In the genomic region with DNA sequence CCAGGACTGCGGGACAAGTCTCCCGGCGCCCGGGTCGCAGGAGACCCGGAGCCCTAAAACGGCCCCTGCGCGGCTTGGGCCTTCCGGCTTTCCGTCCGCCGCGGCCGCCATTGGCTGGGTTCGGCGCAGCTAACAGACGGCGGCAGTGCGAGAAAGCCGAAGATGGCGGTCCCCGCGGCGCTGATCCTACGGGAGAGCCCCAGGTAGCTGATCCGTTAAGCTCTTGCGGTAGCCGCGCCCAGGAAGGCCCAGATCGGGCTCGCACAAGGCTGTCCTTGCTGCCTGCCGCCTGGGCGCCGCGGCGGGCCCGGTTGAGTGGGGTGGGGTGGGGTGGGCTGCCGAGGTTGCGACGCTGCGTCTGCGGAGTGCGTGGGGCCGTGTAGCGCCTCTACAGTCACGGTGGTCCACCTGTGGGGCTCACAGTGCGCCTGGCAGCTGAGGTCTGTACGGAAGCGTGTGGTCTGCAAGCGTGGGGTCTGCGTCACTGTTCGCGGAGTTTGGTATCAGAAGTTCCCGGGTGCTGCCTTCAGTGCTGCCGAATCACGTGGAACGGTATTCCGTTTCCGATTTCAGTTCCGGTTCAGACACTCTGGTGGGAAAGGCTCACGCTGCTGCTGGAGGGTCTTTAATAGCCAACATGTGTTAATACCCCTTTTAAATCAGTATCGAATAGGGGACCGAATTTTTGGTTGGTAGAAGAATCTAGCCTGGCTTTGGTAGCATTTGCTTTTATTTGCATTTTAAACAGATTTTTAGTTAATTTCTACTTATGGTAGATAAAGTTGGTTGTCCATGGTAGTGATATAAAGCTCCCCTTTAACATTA, we compare ENCODE assay signal across 1 cellular context.
TF ChIP-seq lines count a peak whose summit lies in the region.

A gene (plus strand): TSS at position 135 of the 825 bp plus-strand sequence.

TF ChIP-seq in H1, 55 proteins besides CTCF, POLR2A, EP300 and RAD21:
- TF ChIP-seq RXRA (IDR thresholded peaks at IDR 0.05; ENCODE audit: insufficient read depth, low read depth, low read length) (no peak), SIRT6 (IDR thresholded peaks at IDR 0.05; ENCODE audit: low read length) (no peak), CBX5 (IDR thresholded peaks at IDR 0.05; ENCODE audit: low read depth, low read length) (no peak), EZH2 (IDR thresholded peaks at IDR 0.05; ENCODE audit: low read depth, low read length, severe bottlenecking) (no peak), SP4 (IDR thresholded peaks at IDR 0.05; ENCODE audit: low read length) (no peak), SAP30 (IDR thresholded peaks at IDR 0.05; ENCODE audit: insufficient read depth, insufficient replicate concordance, low read length) (no peak), JUN (IDR thresholded peaks at IDR 0.05; ENCODE audit: low read depth, low read length) (no peak), RBBP5 (IDR thresholded peaks at IDR 0.05; ENCODE audit: borderline replicate concordance, low read depth, low read length) (peak; percentile 88), GABPA (IDR thresholded peaks at IDR 0.05; ENCODE audit: borderline replicate concordance, insufficient read depth, low read length) (no peak), NANOG (IDR thresholded peaks at IDR 0.05; ENCODE audit: insufficient read depth, low read depth, low read length, poor library complexity, severe bottlenecking) (peak; percentile 14), CHD2 (IDR thresholded peaks at IDR 0.05; ENCODE audit: low read length) (no peak), CEBPB (IDR thresholded peaks at IDR 0.05; ENCODE audit: low read depth, low read length) (no peak), TAF1 (IDR thresholded peaks at IDR 0.05; ENCODE audit: low read depth, low read length) (peak; percentile 81), KDM4A (IDR thresholded peaks at IDR 0.05; ENCODE audit: low read depth, low read length, severe bottlenecking) (peak; percentile 88), CHD1 (IDR thresholded peaks at IDR 0.05; ENCODE audit: low read depth, low read length) (no peak), JUND (IDR thresholded peaks at IDR 0.05; ENCODE audit: low read length) (no peak), HDAC6 (IDR thresholded peaks at IDR 0.05; ENCODE audit: low read depth, low read length) (no peak), HDAC2 (IDR thresholded peaks at IDR 0.05; ENCODE audit: borderline replicate concordance in 1 of 2, low read depth in 2 of 2, low read length in 2 of 2) (no peak; a peak in 1 of 4 replicates), MAFK (IDR thresholded peaks at IDR 0.05; ENCODE audit: low read depth, low read length) (no peak), TCF12 (IDR thresholded peaks at IDR 0.05; ENCODE audit: low read depth, low read length) (no peak), SUZ12 (IDR thresholded peaks at IDR 0.05; ENCODE audit: low read length) (no peak), POU5F1 (IDR thresholded peaks at IDR 0.05; ENCODE audit: low read depth, low read length) (no peak), YY1 (IDR thresholded peaks at IDR 0.05; ENCODE audit: low read depth, low read length) (peak; percentile 96), ASH2L (IDR thresholded peaks at IDR 0.05; ENCODE audit: low read length) (peak; percentile 79), ZNF274 (IDR thresholded peaks at IDR 0.05; ENCODE audit: borderline replicate concordance, extremely low read depth, low read length) (no peak), TEAD4 (IDR thresholded peaks at IDR 0.05; ENCODE audit: low read depth, low read length) (no peak), FOSL1 (IDR thresholded peaks at IDR 0.05; ENCODE audit: insufficient read depth, low read depth, low read length) (no peak), SP2 (IDR thresholded peaks at IDR 0.05; ENCODE audit: low read length) (no peak), SIN3A (conservative IDR thresholded peaks at IDR 0.05 in 1 of 2, IDR thresholded peaks at IDR 0.05 in 1 of 2; ENCODE audit: low read depth in 1 of 2, low read length in 2 of 2) (peak; percentile 26 to 75; a peak in 2 of 4 replicates), RNF2 (IDR thresholded peaks at IDR 0.05; ENCODE audit: borderline replicate concordance, low read depth, low read length, missing control alignments, poor library complexity, severe bottlenecking) (no peak), PHF8 (conservative IDR thresholded peaks at IDR 0.05; ENCODE audit: low read depth, low read length) (peak; percentile 86), BCL11A (IDR thresholded peaks at IDR 0.05; ENCODE audit: low read depth in 2 of 2, low read length in 2 of 2) (no peak), RFX5 (IDR thresholded peaks at IDR 0.05; ENCODE audit: borderline replicate concordance, low read depth, low read length) (no peak), BACH1 (IDR thresholded peaks at IDR 0.05; ENCODE audit: low read length) (no peak), KDM1A (IDR thresholded peaks at IDR 0.05; ENCODE audit: borderline replicate concordance, low read length) (no peak), SRF (IDR thresholded peaks at IDR 0.05; ENCODE audit: low read depth, low read length) (no peak), POLR2AphosphoS5 (IDR thresholded peaks at IDR 0.05; ENCODE audit: low read depth, low read length) (peak; percentile 88), TAF7 (optimal IDR thresholded peaks at IDR 0.05; ENCODE audit: borderline replicate concordance, low read depth, low read length) (peak; percentile 38), TBP (IDR thresholded peaks at IDR 0.05; ENCODE audit: low read depth, low read length) (peak; percentile 29; the same call in 1 of the 2 replicates), NRF1 (IDR thresholded peaks at IDR 0.05; ENCODE audit: low read depth, low read length) (no peak), EGR1 (IDR thresholded peaks at IDR 0.05; ENCODE audit: borderline replicate concordance, low read depth, low read length) (no peak), BRCA1 (IDR thresholded peaks at IDR 0.05; ENCODE audit: low read depth, low read length) (no peak), SIX5 (IDR thresholded peaks at IDR 0.05; ENCODE audit: low read depth, low read length) (no peak), CREB1 (IDR thresholded peaks at IDR 0.05) (peak; percentile 64), GTF2F1 (IDR thresholded peaks at IDR 0.05; ENCODE audit: borderline replicate concordance, low read depth, low read length) (no peak), SP1 (IDR thresholded peaks at IDR 0.05; ENCODE audit: low read depth, low read length) (no peak), CBX8 (IDR thresholded peaks at IDR 0.05; ENCODE audit: borderline replicate concordance, low read depth, low read length) (no peak), CTBP2 (IDR thresholded peaks at IDR 0.05; ENCODE audit: borderline replicate concordance, insufficient read depth, insufficient read length, low read length) (no peak), KDM5A (IDR thresholded peaks at IDR 0.05; ENCODE audit: low read length) (no peak)
- TF ChIP-seq, protein P1, sequence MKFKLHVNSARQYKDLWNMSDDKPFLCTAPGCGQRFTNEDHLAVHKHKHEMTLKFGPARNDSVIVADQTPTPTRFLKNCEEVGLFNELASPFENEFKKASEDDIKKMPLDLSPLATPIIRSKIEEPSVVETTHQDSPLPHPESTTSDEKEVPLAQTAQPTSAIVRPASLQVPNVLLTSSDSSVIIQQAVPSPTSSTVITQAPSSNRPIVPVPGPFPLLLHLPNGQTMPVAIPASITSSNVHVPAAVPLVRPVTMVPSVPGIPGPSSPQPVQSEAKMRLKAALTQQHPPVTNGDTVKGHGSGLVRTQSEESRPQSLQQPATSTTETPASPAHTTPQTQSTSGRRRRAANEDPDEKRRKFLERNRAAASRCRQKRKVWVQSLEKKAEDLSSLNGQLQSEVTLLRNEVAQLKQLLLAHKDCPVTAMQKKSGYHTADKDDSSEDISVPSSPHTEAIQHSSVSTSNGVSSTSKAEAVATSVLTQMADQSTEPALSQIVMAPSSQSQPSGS (IDR thresholded peaks at IDR 0.05; ENCODE audit: low read length), result no peak
- TF ChIP-seq, protein P2, sequence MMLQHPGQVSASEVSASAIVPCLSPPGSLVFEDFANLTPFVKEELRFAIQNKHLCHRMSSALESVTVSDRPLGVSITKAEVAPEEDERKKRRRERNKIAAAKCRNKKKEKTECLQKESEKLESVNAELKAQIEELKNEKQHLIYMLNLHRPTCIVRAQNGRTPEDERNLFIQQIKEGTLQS (IDR thresholded peaks at IDR 0.05; ENCODE audit: insufficient read depth, low read depth, low read length), result no peak
- TF ChIP-seq, protein P3, sequence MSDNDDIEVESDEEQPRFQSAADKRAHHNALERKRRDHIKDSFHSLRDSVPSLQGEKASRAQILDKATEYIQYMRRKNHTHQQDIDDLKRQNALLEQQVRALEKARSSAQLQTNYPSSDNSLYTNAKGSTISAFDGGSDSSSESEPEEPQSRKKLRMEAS (IDR thresholded peaks at IDR 0.05), result peak; percentile 82; the same call in 1 of the 2 replicates
- TF ChIP-seq, protein P4, sequence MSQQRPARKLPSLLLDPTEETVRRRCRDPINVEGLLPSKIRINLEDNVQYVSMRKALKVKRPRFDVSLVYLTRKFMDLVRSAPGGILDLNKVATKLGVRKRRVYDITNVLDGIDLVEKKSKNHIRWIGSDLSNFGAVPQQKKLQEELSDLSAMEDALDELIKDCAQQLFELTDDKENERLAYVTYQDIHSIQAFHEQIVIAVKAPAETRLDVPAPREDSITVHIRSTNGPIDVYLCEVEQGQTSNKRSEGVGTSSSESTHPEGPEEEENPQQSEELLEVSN (IDR thresholded peaks at IDR 0.05), result peak; percentile 79
- TF ChIP-seq, protein P5, sequence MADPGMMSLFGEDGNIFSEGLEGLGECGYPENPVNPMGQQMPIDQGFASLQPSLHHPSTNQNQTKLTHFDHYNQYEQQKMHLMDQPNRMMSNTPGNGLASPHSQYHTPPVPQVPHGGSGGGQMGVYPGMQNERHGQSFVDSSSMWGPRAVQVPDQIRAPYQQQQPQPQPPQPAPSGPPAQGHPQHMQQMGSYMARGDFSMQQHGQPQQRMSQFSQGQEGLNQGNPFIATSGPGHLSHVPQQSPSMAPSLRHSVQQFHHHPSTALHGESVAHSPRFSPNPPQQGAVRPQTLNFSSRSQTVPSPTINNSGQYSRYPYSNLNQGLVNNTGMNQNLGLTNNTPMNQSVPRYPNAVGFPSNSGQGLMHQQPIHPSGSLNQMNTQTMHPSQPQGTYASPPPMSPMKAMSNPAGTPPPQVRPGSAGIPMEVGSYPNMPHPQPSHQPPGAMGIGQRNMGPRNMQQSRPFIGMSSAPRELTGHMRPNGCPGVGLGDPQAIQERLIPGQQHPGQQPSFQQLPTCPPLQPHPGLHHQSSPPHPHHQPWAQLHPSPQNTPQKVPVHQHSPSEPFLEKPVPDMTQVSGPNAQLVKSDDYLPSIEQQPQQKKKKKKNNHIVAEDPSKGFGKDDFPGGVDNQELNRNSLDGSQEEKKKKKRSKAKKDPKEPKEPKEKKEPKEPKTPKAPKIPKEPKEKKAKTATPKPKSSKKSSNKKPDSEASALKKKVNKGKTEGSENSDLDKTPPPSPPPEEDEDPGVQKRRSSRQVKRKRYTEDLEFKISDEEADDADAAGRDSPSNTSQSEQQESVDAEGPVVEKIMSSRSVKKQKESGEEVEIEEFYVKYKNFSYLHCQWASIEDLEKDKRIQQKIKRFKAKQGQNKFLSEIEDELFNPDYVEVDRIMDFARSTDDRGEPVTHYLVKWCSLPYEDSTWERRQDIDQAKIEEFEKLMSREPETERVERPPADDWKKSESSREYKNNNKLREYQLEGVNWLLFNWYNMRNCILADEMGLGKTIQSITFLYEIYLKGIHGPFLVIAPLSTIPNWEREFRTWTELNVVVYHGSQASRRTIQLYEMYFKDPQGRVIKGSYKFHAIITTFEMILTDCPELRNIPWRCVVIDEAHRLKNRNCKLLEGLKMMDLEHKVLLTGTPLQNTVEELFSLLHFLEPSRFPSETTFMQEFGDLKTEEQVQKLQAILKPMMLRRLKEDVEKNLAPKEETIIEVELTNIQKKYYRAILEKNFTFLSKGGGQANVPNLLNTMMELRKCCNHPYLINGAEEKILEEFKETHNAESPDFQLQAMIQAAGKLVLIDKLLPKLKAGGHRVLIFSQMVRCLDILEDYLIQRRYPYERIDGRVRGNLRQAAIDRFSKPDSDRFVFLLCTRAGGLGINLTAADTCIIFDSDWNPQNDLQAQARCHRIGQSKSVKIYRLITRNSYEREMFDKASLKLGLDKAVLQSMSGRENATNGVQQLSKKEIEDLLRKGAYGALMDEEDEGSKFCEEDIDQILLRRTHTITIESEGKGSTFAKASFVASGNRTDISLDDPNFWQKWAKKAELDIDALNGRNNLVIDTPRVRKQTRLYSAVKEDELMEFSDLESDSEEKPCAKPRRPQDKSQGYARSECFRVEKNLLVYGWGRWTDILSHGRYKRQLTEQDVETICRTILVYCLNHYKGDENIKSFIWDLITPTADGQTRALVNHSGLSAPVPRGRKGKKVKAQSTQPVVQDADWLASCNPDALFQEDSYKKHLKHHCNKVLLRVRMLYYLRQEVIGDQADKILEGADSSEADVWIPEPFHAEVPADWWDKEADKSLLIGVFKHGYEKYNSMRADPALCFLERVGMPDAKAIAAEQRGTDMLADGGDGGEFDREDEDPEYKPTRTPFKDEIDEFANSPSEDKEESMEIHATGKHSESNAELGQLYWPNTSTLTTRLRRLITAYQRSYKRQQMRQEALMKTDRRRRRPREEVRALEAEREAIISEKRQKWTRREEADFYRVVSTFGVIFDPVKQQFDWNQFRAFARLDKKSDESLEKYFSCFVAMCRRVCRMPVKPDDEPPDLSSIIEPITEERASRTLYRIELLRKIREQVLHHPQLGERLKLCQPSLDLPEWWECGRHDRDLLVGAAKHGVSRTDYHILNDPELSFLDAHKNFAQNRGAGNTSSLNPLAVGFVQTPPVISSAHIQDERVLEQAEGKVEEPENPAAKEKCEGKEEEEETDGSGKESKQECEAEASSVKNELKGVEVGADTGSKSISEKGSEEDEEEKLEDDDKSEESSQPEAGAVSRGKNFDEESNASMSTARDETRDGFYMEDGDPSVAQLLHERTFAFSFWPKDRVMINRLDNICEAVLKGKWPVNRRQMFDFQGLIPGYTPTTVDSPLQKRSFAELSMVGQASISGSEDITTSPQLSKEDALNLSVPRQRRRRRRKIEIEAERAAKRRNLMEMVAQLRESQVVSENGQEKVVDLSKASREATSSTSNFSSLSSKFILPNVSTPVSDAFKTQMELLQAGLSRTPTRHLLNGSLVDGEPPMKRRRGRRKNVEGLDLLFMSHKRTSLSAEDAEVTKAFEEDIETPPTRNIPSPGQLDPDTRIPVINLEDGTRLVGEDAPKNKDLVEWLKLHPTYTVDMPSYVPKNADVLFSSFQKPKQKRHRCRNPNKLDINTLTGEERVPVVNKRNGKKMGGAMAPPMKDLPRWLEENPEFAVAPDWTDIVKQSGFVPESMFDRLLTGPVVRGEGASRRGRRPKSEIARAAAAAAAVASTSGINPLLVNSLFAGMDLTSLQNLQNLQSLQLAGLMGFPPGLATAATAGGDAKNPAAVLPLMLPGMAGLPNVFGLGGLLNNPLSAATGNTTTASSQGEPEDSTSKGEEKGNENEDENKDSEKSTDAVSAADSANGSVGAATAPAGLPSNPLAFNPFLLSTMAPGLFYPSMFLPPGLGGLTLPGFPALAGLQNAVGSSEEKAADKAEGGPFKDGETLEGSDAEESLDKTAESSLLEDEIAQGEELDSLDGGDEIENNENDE (IDR thresholded peaks at IDR 0.05; ENCODE audit: insufficient replicate concordance, low read length), result no peak
- TF ChIP-seq, protein P6, sequence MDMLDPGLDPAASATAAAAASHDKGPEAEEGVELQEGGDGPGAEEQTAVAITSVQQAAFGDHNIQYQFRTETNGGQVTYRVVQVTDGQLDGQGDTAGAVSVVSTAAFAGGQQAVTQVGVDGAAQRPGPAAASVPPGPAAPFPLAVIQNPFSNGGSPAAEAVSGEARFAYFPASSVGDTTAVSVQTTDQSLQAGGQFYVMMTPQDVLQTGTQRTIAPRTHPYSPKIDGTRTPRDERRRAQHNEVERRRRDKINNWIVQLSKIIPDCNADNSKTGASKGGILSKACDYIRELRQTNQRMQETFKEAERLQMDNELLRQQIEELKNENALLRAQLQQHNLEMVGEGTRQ (IDR thresholded peaks at IDR 0.05; ENCODE audit: low read length), result no peak
